In genomic region chr13:26759907-26760834, GRCh38 we compare ENCODE assay signal across 9 cellular contexts. TPM values are rescaled to one million over a fixed set of nuclear protein-coding genes. Genes with fewer than 3 reads are reported as not detected.
DNase-seq lines count a peak whose midpoint lies in the region; ATAC-seq lines count a peak whose summit lies in the region.
"Had no signal": no experiment of that assay in that cellular context is flagged by ENCODE, and none has a peak within 500 bp of the region (broad histone marks: within the 10 kb centered on the region; RNA-seq: fewer than 3 reads in every experiment).

A gene with protein sequence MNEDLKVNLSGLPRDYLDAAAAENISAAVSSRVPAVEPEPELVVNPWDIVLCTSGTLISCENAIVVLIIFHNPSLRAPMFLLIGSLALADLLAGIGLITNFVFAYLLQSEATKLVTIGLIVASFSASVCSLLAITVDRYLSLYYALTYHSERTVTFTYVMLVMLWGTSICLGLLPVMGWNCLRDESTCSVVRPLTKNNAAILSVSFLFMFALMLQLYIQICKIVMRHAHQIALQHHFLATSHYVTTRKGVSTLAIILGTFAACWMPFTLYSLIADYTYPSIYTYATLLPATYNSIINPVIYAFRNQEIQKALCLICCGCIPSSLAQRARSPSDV (minus strand): TSS chr13:26760786. CDS start chr13:26759827, 959 bp downstream.

- no peaks in the 10 kb centered on the region for H3K9me3 Mint-ChIP-seq in T-cell
- H3K9me3 Mint-ChIP-seq: T-helper 2 cell treated with Interferon-gamma antibody and Interleukin-4, amounts not matched to agents 5 μg/mL and 100 μg/mL, for 36 hours had no signal

- H3K9me3 ChIP-seq in HUES48 (ENCODE audit: control insufficient read depth, insufficient read depth, low read length), result no peaks in the 10 kb centered on the region
- H3K9me3 ChIP-seq in right cardiac atrium (ENCODE audit: control insufficient read depth, low read length), result no peaks in the 10 kb centered on the region
- H3K9me3 ChIP-seq in skeletal muscle tissue (ENCODE audit: control insufficient read depth in 3 of 3, low read length in 3 of 3), result peaks cover 0 to 2% (median 0%) of the 10 kb centered on the region in 3 donors
- H3K9me3 ChIP-seq: neutrophil had no signal

- H3K9ac ChIP-seq in HUES48 (ENCODE audit: low read depth, low read length), result no peak within 1 kb of the TSS
- H3K9ac ChIP-seq in skeletal muscle tissue (ENCODE audit: low read depth in 1 of 3, low read length in 3 of 3), result peak within 1 kb of the TSS in 2 of 3 donors; percentile 33 to 69

- peaks cover 0 to 20% (median 18%) of the 10 kb centered on the region in 3 donors for H3K4me1 Mint-ChIP-seq in T-cell

- WGBS in right cardiac atrium, result 2% methylated on average over 85 of the region's 87 CpGs

- ATAC-seq in T-cell (replicated peaks in 1 of 4) (peak in 1 of 4 experiments; percentile 40), right cardiac atrium (no peak), GM19023 (IDR thresholded peaks at IDR 0.05; ENCODE audit: unreplicated experiment) (no peak), GM19467 (IDR thresholded peaks at IDR 0.05; ENCODE audit: unreplicated experiment) (no peak)

- H3K4me1 ChIP-seq in HUES48 (ENCODE audit: control insufficient read depth, insufficient read depth, low read length) (0 out of 2 replicates have a peak, but pooled peaks cover 4% of the 10 kb centered on the region), right cardiac atrium (ENCODE audit: control insufficient read depth, insufficient read depth, low read length) (no peaks in the 10 kb centered on the region), skeletal muscle tissue (ENCODE audit: control insufficient read depth in 3 of 3, insufficient read depth in 3 of 3, low read length in 3 of 3) (peaks cover 9 to 10% (median 9%) of the 10 kb centered on the region in 3 donors)

- no peaks in the 10 kb centered on the region for H3K36me3 Mint-ChIP-seq in T-cell

- POLR2A ChIA-PET in T-cell (lab: Charles Lee), result no interaction called here

- CTCF ChIA-PET in T-cell (lab: Charles Lee), result no interaction called here

- DNase-seq in T-cell (no peak), right cardiac atrium (peak in 1 of 3 donors; percentile 46), NOMO-1 treated with DMSO at 0.1 percent for 48 hours (lab: John Stamatoyannopoulos, UW; ENCODE audit: unreplicated experiment) (no peak)

- H3K27ac ChIP-seq in HUES48 (ENCODE audit: low read depth, low read length), result no peak within 1 kb of the TSS
- H3K27ac ChIP-seq in right cardiac atrium (ENCODE audit: low read length), result no peak within 1 kb of the TSS
- no peak within 1 kb of the TSS for H3K27ac ChIP-seq in skeletal muscle tissue (ENCODE audit: low read depth, low read length)
- H3K27ac ChIP-seq: neutrophil had no signal

- H3K4me3 ChIP-seq in HUES48 (ENCODE audit: low read depth, low read length) (peak within 1 kb of the TSS; percentile 57), right cardiac atrium (ENCODE audit: low read length) (peak within 1 kb of the TSS; percentile 34), skeletal muscle tissue (ENCODE audit: low read length in 3 of 3) (peak within 1 kb of the TSS; percentile 55 to 70 (median 56))

- intact Hi-C loops in right cardiac atrium (cut with DNase I), result no loop called here

- H3K27me3 ChIP-seq in HUES48 (ENCODE audit: control insufficient read depth, insufficient read depth, low read length), result peaks cover 73% of the 10 kb centered on the region
- H3K27me3 ChIP-seq in right cardiac atrium (ENCODE audit: control insufficient read depth, insufficient read depth), result peaks cover 6% of the 10 kb centered on the region
- peaks cover 35 to 44% (median 41%) of the 10 kb centered on the region in 3 donors for H3K27me3 ChIP-seq in skeletal muscle tissue (ENCODE audit: control insufficient read depth in 3 of 3, insufficient read depth in 3 of 3, low read length in 3 of 3)

- H3K27me3 Mint-ChIP-seq in T-cell, result peaks cover 50 to 61% of the 10 kb centered on the region in 2 donors

- H3K27ac Mint-ChIP-seq in T-cell, result no peak within 1 kb of the TSS
- H3K27ac Mint-ChIP-seq: T-helper 2 cell treated with Interferon-gamma antibody and Interleukin-4, amounts not matched to agents 5 μg/mL and 100 μg/mL, for 36 hours had no signal

- H3K4me3 Mint-ChIP-seq in T-cell, result peak within 1 kb of the TSS; percentile 58 to 62 (median 60)
- H3K4me3 Mint-ChIP-seq: T-helper 2 cell treated with Interferon-gamma antibody and Interleukin-4, amounts not matched to agents 5 μg/mL and 100 μg/mL, for 36 hours had no signal

- no peaks in the 10 kb centered on the region for H3K36me3 ChIP-seq in HUES48 (ENCODE audit: control insufficient read depth, insufficient read depth, low read length)
- H3K36me3 ChIP-seq in skeletal muscle tissue (ENCODE audit: control insufficient read depth in 3 of 3, insufficient read depth in 3 of 3, low read length in 3 of 3), result no peaks in the 10 kb centered on the region
- H3K36me3 ChIP-seq: neutrophil had no signal

RNA-seq across cellular contexts. Expression of the gene that starts here (rescaled TPM):
- total RNA-seq in T-cell, result not detected
- not detected for total RNA-seq in right cardiac atrium
- not detected for polyA plus RNA-seq in right cardiac atrium
- not detected for total RNA-seq in skeletal muscle tissue
